1 cellular context compared by ENCODE assay signal in genomic region chr13:110653271-110653670, GRCh38.
TF ChIP-seq lines count a peak whose summit lies in the region.

No MANE protein-coding gene starts in this region.

TF ChIP-seq in GM23338, 12 proteins besides CTCF, POLR2A, EP300 and RAD21 (continued from another document):
- TF ChIP-seq ETS1 (IDR thresholded peaks at IDR 0.05) (no peak), STAT1 (IDR thresholded peaks at IDR 0.05; ENCODE audit: unreplicated experiment) (no peak), REST (IDR thresholded peaks at IDR 0.05; ENCODE audit: unreplicated experiment) (no peak)
